21 cellular contexts compared by ENCODE assay signal in the genomic region with DNA sequence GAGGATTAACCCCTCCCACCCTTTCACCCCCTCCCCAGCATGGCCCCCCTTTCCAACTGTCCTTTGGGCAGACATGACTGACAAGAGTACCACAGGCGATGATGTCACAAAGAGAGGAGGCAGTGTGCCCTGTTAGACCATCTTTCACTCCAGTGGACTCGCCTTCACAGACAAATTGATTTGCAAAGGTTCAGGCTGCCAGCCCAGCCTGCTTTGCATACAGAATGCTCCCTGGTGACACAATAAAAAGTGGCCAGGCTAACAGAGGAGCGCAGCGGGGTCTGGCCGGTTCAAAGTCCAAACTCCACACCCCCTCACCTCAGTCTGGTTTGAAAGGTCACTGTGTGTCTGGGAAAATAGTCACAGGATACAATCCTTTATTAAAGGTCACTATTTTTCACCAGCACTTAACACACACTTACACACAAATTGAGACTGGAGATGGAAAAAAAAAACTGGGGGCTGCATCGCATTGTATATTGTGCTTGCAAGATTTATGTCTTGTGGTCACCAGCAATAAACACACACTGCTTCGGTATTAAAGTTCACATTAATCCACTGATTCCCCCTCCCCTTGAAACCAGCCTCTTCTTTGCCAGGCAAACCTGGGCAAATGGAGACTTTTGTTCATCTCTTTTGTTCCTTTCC.
DNase-seq lines count a peak whose midpoint lies in the region; ATAC-seq and TF ChIP-seq lines count a peak whose summit lies in the region.
"Had no signal": no experiment of that assay in that cellular context is flagged by ENCODE, and none has a peak within 500 bp of the region (broad histone marks: within the 10 kb centered on the region; RNA-seq: fewer than 3 reads in every experiment).

No MANE protein-coding gene starts in this region.

- H3K4me1 Mint-ChIP-seq in IgD-negative memory B cell = peaks cover 63 to 83% (median 77%) of the 10 kb centered on the region in 3 donors
- peaks cover 60% of the 10 kb centered on the region for H3K4me1 Mint-ChIP-seq in dendritic cell treated with granulocyte-macrophage colony-stimulating factor and Interleukin-4, amounts not matched to agents 40 ng/mL and 50 ng/mL, for 4 days (ENCODE audit: low read depth)
- H3K4me1 Mint-ChIP-seq in naive B cell = peaks cover 76 to 90% (median 83%) of the 10 kb centered on the region in 3 donors
- H3K4me1 Mint-ChIP-seq: immature natural killer cell had no signal

- H3K4me3 Mint-ChIP-seq in IgD-negative memory B cell (peak overlapping the region; percentile 46 to 83 (median 60)), naive B cell (peak overlapping the region in 7 of 8 donors; percentile 38 to 75 (median 52))
- H3K4me3 Mint-ChIP-seq in dendritic cell treated with granulocyte-macrophage colony-stimulating factor and Interleukin-4, amounts not matched to agents 40 ng/mL and 50 ng/mL, for 4 days = no peak overlapping the region
- H3K4me3 Mint-ChIP-seq: activated naive CD8-positive, alpha-beta T cell treated with anti-CD3 and anti-CD28 coated beads, Interleukin-2, amount 50 U/mL, for 24 hours; activated T-helper 1 cell treated with anti-CD3 and anti-CD28 coated beads, Interleukin-12 subunit alpha, Interleukin-12 subunit beta, Interleukin-2, Interleukin-4 antibody, amounts not matched to agents 30 ng/mL and 10 ng/mL and 1 ng/mL, durations not matched to agents 14 hours and 24 hours and 36 hours; immature natural killer cell; natural killer cell treated with Interleukin-12 subunit alpha and Interleukin-12 subunit beta and Interleukin-15 and Interleukin-18, amount 100 ng/mL, for 72 hours; stimulated activated naive CD8-positive, alpha-beta T cell treated with anti-CD3 and anti-CD28 coated beads, Interleukin-15, Interleukin-2, amounts not matched to agents 100 ng/mL and 50 ng/mL, for 24 hours; T-helper 1 cell treated with Interleukin-12 subunit alpha and Interleukin-12 subunit beta and Interleukin-4 antibody, amounts not matched to agents 30 μg/mL and 1 μg/mL, for 36 hours had no signal

- H3K4me3 ChIP-seq in GM12865 (ENCODE audit: low read depth, low read length) = no peak overlapping the region
- H3K4me3 ChIP-seq: esophagus muscularis mucosa, GM23248, upper lobe of left lung had no signal

- H3K36me3 Mint-ChIP-seq in IgD-negative memory B cell (no peaks in the 10 kb centered on the region), naive B cell (no peaks in the 10 kb centered on the region)
- no peaks in the 10 kb centered on the region for H3K36me3 Mint-ChIP-seq in dendritic cell treated with granulocyte-macrophage colony-stimulating factor and Interleukin-4, amounts not matched to agents 40 ng/mL and 50 ng/mL, for 4 days (ENCODE audit: low read depth)
- H3K36me3 Mint-ChIP-seq: immature natural killer cell; natural killer cell treated with Interleukin-12 subunit alpha and Interleukin-12 subunit beta and Interleukin-15 and Interleukin-18, amount 100 ng/mL, for 72 hours had no signal

- DNase-seq in GM12865 (ENCODE audit: low read depth) (peak; percentile 29), naive B cell (peak; percentile 15), T1000 (lab: John Stamatoyannopoulos, UW) (no peak), NOMO-1 treated with DMSO at 0.1 percent for 48 hours (lab: John Stamatoyannopoulos, UW; ENCODE audit: unreplicated experiment) (no peak)
- DNase-seq: activated naive CD8-positive, alpha-beta T cell treated with anti-CD3 and anti-CD28 coated beads, Interleukin-2, amount 50 U/mL, for 24 hours; DMS79; GM23248; immature natural killer cell; NCI-H1436 treated with DMSO at 0.1 percent for 48 hours; SHP77 treated with DMSO at 0.1 percent for 48 hours; stimulated activated CD4-positive, alpha-beta T cell treated with anti-CD3 and anti-CD28 coated beads, Interleukin-15, amount 100 ng/mL, for 24 hours; upper lobe of left lung had no signal

- no peak for TF ChIP-seq CTCF in GM12865 (IDR thresholded peaks at IDR 0.05; ENCODE audit: insufficient read depth, low read depth, low read length, missing control alignments)

- H3K27me3 Mint-ChIP-seq in IgD-negative memory B cell (peaks cover 1% of the 10 kb centered on the region), naive B cell (no peaks in the 10 kb centered on the region)
- no peaks in the 10 kb centered on the region for H3K27me3 Mint-ChIP-seq in dendritic cell treated with granulocyte-macrophage colony-stimulating factor and Interleukin-4, amounts not matched to agents 40 ng/mL and 50 ng/mL, for 4 days
- H3K27me3 Mint-ChIP-seq: activated naive CD8-positive, alpha-beta T cell treated with anti-CD3 and anti-CD28 coated beads, Interleukin-2, amount 50 U/mL, for 24 hours had no signal

- ATAC-seq in naive B cell (ENCODE audit: low read depth in 2 of 2) (no peak), HG02884 (IDR thresholded peaks at IDR 0.05; ENCODE audit: unreplicated experiment) (no peak), GM21447 (IDR thresholded peaks at IDR 0.05; ENCODE audit: unreplicated experiment) (no peak)
- ATAC-seq: activated naive CD8-positive, alpha-beta T cell treated with anti-CD3 and anti-CD28 coated beads, Interleukin-2, amount 50 U/mL, for 24 hours; natural killer cell treated with Interleukin-12 subunit alpha and Interleukin-12 subunit beta and Interleukin-15 and Interleukin-18, amount 100 ng/mL, for 72 hours had no signal

- intact Hi-C loops in dendritic cell treated with granulocyte-macrophage colony-stimulating factor and Interleukin-4, amounts not matched to agents 40 ng/mL and 50 ng/mL, for 4 days (cut with micrococcal nuclease) = no loop called here

- H3K27ac Mint-ChIP-seq in IgD-negative memory B cell = peak overlapping the region; percentile 64 to 97 (median 94)
- peak overlapping the region; percentile 10 for H3K27ac Mint-ChIP-seq in dendritic cell treated with granulocyte-macrophage colony-stimulating factor and Interleukin-4, amounts not matched to agents 40 ng/mL and 50 ng/mL, for 4 days
- peak overlapping the region; percentile 54 to 93 (median 80) for H3K27ac Mint-ChIP-seq in naive B cell
- H3K27ac Mint-ChIP-seq: activated T-helper 1 cell treated with anti-CD3 and anti-CD28 coated beads, Interleukin-12 subunit alpha, Interleukin-12 subunit beta, Interleukin-2, Interleukin-4 antibody, amounts not matched to agents 30 ng/mL and 10 ng/mL and 1 ng/mL, durations not matched to agents 14 hours and 24 hours and 36 hours; immature natural killer cell; natural killer cell treated with Interleukin-12 subunit alpha and Interleukin-12 subunit beta and Interleukin-15 and Interleukin-18, amount 100 ng/mL, for 72 hours; stimulated activated naive CD8-positive, alpha-beta T cell treated with anti-CD3 and anti-CD28 coated beads, Interleukin-15, Interleukin-2, amounts not matched to agents 100 ng/mL and 50 ng/mL, for 24 hours; T-helper 1 cell treated with Interleukin-12 subunit alpha and Interleukin-12 subunit beta and Interleukin-4 antibody, amounts not matched to agents 30 μg/mL and 1 μg/mL, for 36 hours had no signal

- H3K9me3 Mint-ChIP-seq in IgD-negative memory B cell = no peaks in the 10 kb centered on the region
- no peaks in the 10 kb centered on the region for H3K9me3 Mint-ChIP-seq in dendritic cell treated with granulocyte-macrophage colony-stimulating factor and Interleukin-4, amounts not matched to agents 40 ng/mL and 50 ng/mL, for 4 days
- no peaks in the 10 kb centered on the region for H3K9me3 Mint-ChIP-seq in naive B cell
- H3K9me3 Mint-ChIP-seq: activated naive CD8-positive, alpha-beta T cell treated with anti-CD3 and anti-CD28 coated beads, Interleukin-2, amount 50 U/mL, for 24 hours; activated T-helper 1 cell treated with anti-CD3 and anti-CD28 coated beads, Interleukin-12 subunit alpha, Interleukin-12 subunit beta, Interleukin-2, Interleukin-4 antibody, amounts not matched to agents 30 ng/mL and 10 ng/mL and 1 ng/mL, durations not matched to agents 14 hours and 24 hours and 36 hours; immature natural killer cell; natural killer cell treated with Interleukin-12 subunit alpha and Interleukin-12 subunit beta and Interleukin-15 and Interleukin-18, amount 100 ng/mL, for 72 hours; stimulated activated naive CD8-positive, alpha-beta T cell treated with anti-CD3 and anti-CD28 coated beads, Interleukin-15, Interleukin-2, amounts not matched to agents 100 ng/mL and 50 ng/mL, for 24 hours; T-helper 1 cell treated with Interleukin-12 subunit alpha and Interleukin-12 subunit beta and Interleukin-4 antibody, amounts not matched to agents 30 μg/mL and 1 μg/mL, for 36 hours had no signal

Comparison
In these comparisons a context has a peak if more than half of its experiments do, and no peak if none do; other contexts are left out.
1. DNase-seq: peak in GM12865 (single experiment) and naive B cell (single experiment); none in T1000 (single experiment) and NOMO-1 treated with DMSO at 0.1 percent for 48 hours (single experiment).
2. H3K27ac Mint-ChIP-seq: peak in every context shown above with its lines; median percentile 94 in IgD-negative memory B cell; 80 in naive B cell; 10 in dendritic cell treated with granulocyte-macrophage colony-stimulating factor and Interleukin-4, amounts not matched to agents 40 ng/mL and 50 ng/mL, for 4 days.